ENCODE assay signal across 8 cellular contexts in genomic region chr3:194135806-194136518, GRCh38. TPM values are rescaled to one million over a fixed set of nuclear protein-coding genes. Genes with fewer than 3 reads are reported as not detected.
DNase-seq lines count a peak whose midpoint lies in the region; ATAC-seq and TF ChIP-seq lines count a peak whose summit lies in the region.

Gene HES1 (plus strand): TSS chr3:194136148. CDS start chr3:194136381, 233 bp downstream.

- H3K27me3 ChIP-seq in endodermal cell (ENCODE audit: control insufficient read depth, insufficient read depth, low read length, poor library complexity, severe bottlenecking) (peaks cover 12% of the 10 kb centered on the region), lower lobe of right lung (ENCODE audit: low read depth) (peaks cover 4% of the 10 kb centered on the region)

- H3K36me3 ChIP-seq in endodermal cell (ENCODE audit: control insufficient read depth, insufficient read depth, low read length) (no peaks in the 10 kb centered on the region), lower lobe of right lung (no peaks in the 10 kb centered on the region)

- WGBS in endodermal cell (ENCODE audit: insufficient coverage in 1 of 2, insufficient read length in 1 of 2), 2 experiments = 0% methylated on average over 1 to 28 of the region's 29 CpGs

- H3K9me3 ChIP-seq in endodermal cell (ENCODE audit: control insufficient read depth, low read length) (no peaks in the 10 kb centered on the region), lower lobe of right lung (no peaks in the 10 kb centered on the region)

- DNase-seq in GM12864 (ENCODE audit: low read depth) (no peak), NCI-H2227 treated with DMSO at 0.1 percent for 48 hours (lab: John Stamatoyannopoulos, UW) (peak; percentile 46), endodermal cell (peak; percentile 99), lower lobe of right lung (peak; percentile 95)
- DNase-seq in activated CD4-positive, alpha-beta T cell treated with anti-CD3 and anti-CD28 coated beads, Interleukin-2, amount 10 ng/mL, durations not matched to agents 24 days and 14 days = peak; percentile 84
- peak; percentile 57 for DNase-seq in stimulated activated CD8-positive, alpha-beta memory T cell treated with anti-CD3 and anti-CD28 coated beads, Interleukin-4, amount 100 ng/mL, for 48 hours

- H3K27me3 Mint-ChIP-seq in activated CD4-positive, alpha-beta T cell treated with anti-CD3 and anti-CD28 coated beads, Interleukin-2, amount 10 ng/mL, durations not matched to agents 24 days and 14 days = peaks cover 74% of the 10 kb centered on the region
- H3K27me3 Mint-ChIP-seq in endodermal cell (ENCODE audit: insufficient read depth) = peaks cover 14% of the 10 kb centered on the region

- peaks cover 6% of the 10 kb centered on the region for H3K36me3 Mint-ChIP-seq in activated CD4-positive, alpha-beta T cell treated with anti-CD3 and anti-CD28 coated beads, Interleukin-2, amount 10 ng/mL, durations not matched to agents 24 days and 14 days (ENCODE audit: low read depth)
- H3K36me3 Mint-ChIP-seq in endodermal cell (ENCODE audit: low read depth) = peaks cover 4% of the 10 kb centered on the region

- peaks cover 49% of the 10 kb centered on the region for H3K4me1 Mint-ChIP-seq in activated CD4-positive, alpha-beta T cell treated with anti-CD3 and anti-CD28 coated beads, Interleukin-2, amount 10 ng/mL, durations not matched to agents 24 days and 14 days
- H3K4me1 Mint-ChIP-seq in endodermal cell = peaks cover 54% of the 10 kb centered on the region

- H3K4me3 ChIP-seq in GM12864 (ENCODE audit: low read depth, low read length) (peak within 1 kb of the TSS; percentile 60), endodermal cell (ENCODE audit: low read length) (peak within 1 kb of the TSS; percentile 87), lower lobe of right lung (peak within 1 kb of the TSS; percentile 72)

- H3K9me3 Mint-ChIP-seq in activated CD4-positive, alpha-beta T cell treated with anti-CD3 and anti-CD28 coated beads, Interleukin-2, amount 10 ng/mL, durations not matched to agents 24 days and 14 days = no peaks in the 10 kb centered on the region
- no peaks in the 10 kb centered on the region for H3K9me3 Mint-ChIP-seq in endodermal cell

- TF ChIP-seq CTCF in GM12864 (IDR thresholded peaks at IDR 0.05; ENCODE audit: low read depth, low read length, missing control alignments) = no peak
- TF ChIP-seq CTCF in endodermal cell (conservative IDR thresholded peaks at IDR 0.05) = peak; percentile 17
- TF ChIP-seq CTCF in lower lobe of right lung (IDR thresholded peaks at IDR 0.05) = no peak

- H3K27ac ChIP-seq in endodermal cell (ENCODE audit: low read depth, low read length) (peak within 1 kb of the TSS; percentile 97), lower lobe of right lung (peak within 1 kb of the TSS; percentile 92)

- ATAC-seq in HG03097 (IDR thresholded peaks at IDR 0.05; ENCODE audit: low FRiP score, unreplicated experiment) (peak; percentile 26), lower lobe of right lung (peak; percentile 83 to 87), GM21576 (IDR thresholded peaks at IDR 0.05; ENCODE audit: unreplicated experiment) (no peak)

- intact Hi-C loops in activated CD4-positive, alpha-beta T cell treated with anti-CD3 and anti-CD28 coated beads, Interleukin-2, amount 10 ng/mL, durations not matched to agents 24 days and 14 days (cut with micrococcal nuclease) = loop anchor here (2.0 to 10.0 kb wide), 10 partner anchors 65 to 629 kb away; partner anchors contain the start of genes FAM43A and OPA1
- intact Hi-C loops in lower lobe of right lung (cut with DNase I) = loop anchor here (10.0 kb wide), 1 partner anchor 351 kb away; no protein-coding TSS in a partner anchor

- peak within 1 kb of the TSS; percentile 82 for H3K9ac ChIP-seq in endodermal cell (ENCODE audit: extremely low read depth, low read length, poor library complexity, severe bottlenecking)

- H3K4me3 Mint-ChIP-seq in activated CD4-positive, alpha-beta T cell treated with anti-CD3 and anti-CD28 coated beads, Interleukin-2, amount 10 ng/mL, durations not matched to agents 24 days and 14 days = peak within 1 kb of the TSS; percentile 90
- peak within 1 kb of the TSS; percentile 89 for H3K4me3 Mint-ChIP-seq in endodermal cell

- H3K4me1 ChIP-seq in endodermal cell (ENCODE audit: control insufficient read depth, insufficient read depth, low read length) (peaks cover 17% of the 10 kb centered on the region), lower lobe of right lung (peaks cover 58% of the 10 kb centered on the region)

- peak within 1 kb of the TSS; percentile 95 for H3K27ac Mint-ChIP-seq in activated CD4-positive, alpha-beta T cell treated with anti-CD3 and anti-CD28 coated beads, Interleukin-2, amount 10 ng/mL, durations not matched to agents 24 days and 14 days
- H3K27ac Mint-ChIP-seq in endodermal cell = peak within 1 kb of the TSS; percentile 94

RNA-seq across cellular contexts. Expression of gene HES1, which starts in this region (rescaled TPM):
- 0.64 and 1.2 TPM in 2 replicates for total RNA-seq in activated CD4-positive, alpha-beta T cell treated with anti-CD3 and anti-CD28 coated beads, Interleukin-2, amount 10 ng/mL, durations not matched to agents 24 days and 14 days
- total RNA-seq in endodermal cell (10 to 100 TPM in 1 of 2 donors, 1 to 10 TPM in 1; 2.1 to 17.5 TPM), lower lobe of right lung (29.5 TPM)
- 63.6 TPM for polyA plus RNA-seq in endodermal cell (2013, experiment 1 of 2)
- 67.6 TPM for polyA plus RNA-seq in endodermal cell (2013, experiment 2 of 2)
